In genomic region chr3:122427857-122428471, GRCh38 we compare ENCODE assay signal across 14 cellular contexts. TPM values are rescaled to one million over a fixed set of nuclear protein-coding genes. Genes with fewer than 3 reads are reported as not detected.
A peak's percentile ranks its signal among the peaks of the same experiment; 100 is the strongest.
DNase-seq lines count a peak whose midpoint lies in the region; ATAC-seq and TF ChIP-seq lines count a peak whose summit lies in the region.
"Had no signal": no experiment of that assay in that cellular context is flagged by ENCODE, and none has a peak within 500 bp of the region (broad histone marks: within the 10 kb centered on the region; RNA-seq: fewer than 3 reads in every experiment).

No MANE protein-coding gene starts in this region.

- intact Hi-C loops in right cardiac atrium (cut with DNase I) (no loop called here), stomach (cut with DNase I; ENCODE audit: low total_unique reads) (no loop called here)

- H3K4me3 Mint-ChIP-seq in T-cell (no peak overlapping the region), type B pancreatic cell (no peak overlapping the region)

- no peak for TF ChIP-seq EP300 in stomach (IDR thresholded peaks at IDR 0.05)

- DNase-seq in cardiac muscle cell (ENCODE audit: low read depth in 1 of 2, low spot score in 1 of 2) (no peak), right cardiac atrium (no peak), T-cell (no peak), epithelial cell of esophagus (ENCODE audit: low read depth) (peak; percentile 64), type B pancreatic cell (ENCODE audit: extremely low spot score, unreplicated experiment) (no peak), iPS-NIHi11 (ENCODE audit: low spot score) (no peak), stomach (no peak)
- DNase-seq: effector memory CD4-positive, alpha-beta T cell; gastrocnemius medialis; kidney; NCI-H2029; NCI-H69; Right ventricle myocardium superior had no signal

- H3K4me1 Mint-ChIP-seq in T-cell, result peaks cover 0 to 6% (median 6%) of the 10 kb centered on the region in 3 donors
- no peaks in the 10 kb centered on the region for H3K4me1 Mint-ChIP-seq in type B pancreatic cell (ENCODE audit: unreplicated experiment)

- H3K4me1 ChIP-seq in cardiac muscle cell (ENCODE audit: low read depth), result no peaks in the 10 kb centered on the region
- H3K4me1 ChIP-seq in right cardiac atrium (ENCODE audit: control insufficient read depth, insufficient read depth, low read length), result no peaks in the 10 kb centered on the region
- no peaks in the 10 kb centered on the region for H3K4me1 ChIP-seq in stomach
- H3K4me1 ChIP-seq: gastrocnemius medialis had no signal

- 83% methylated on average over 2 of the region's 2 CpGs for WGBS in right cardiac atrium
- 48 to 64% (median 59%) methylated on average over 2 of the region's 2 CpGs for WGBS in stomach, 5 donors

- H3K36me3 ChIP-seq in cardiac muscle cell (peaks cover 47% of the 10 kb centered on the region), stomach (peaks cover 22 to 88% (median 75%) of the 10 kb centered on the region in 4 donors)

- ATAC-seq in right cardiac atrium (no peak), T-cell (replicated peaks in 1 of 4) (no peak), GM21717 (IDR thresholded peaks at IDR 0.05; ENCODE audit: unreplicated experiment) (no peak)
- ATAC-seq: gastrocnemius medialis had no signal

- TF ChIP-seq CTCF in cardiac muscle cell (IDR thresholded peaks at IDR 0.05; ENCODE audit: low read depth, low read length) (no peak), epithelial cell of esophagus (IDR thresholded peaks at IDR 0.05; ENCODE audit: insufficient read depth, low read depth, low read length, missing control alignments) (no peak), type B pancreatic cell (conservative IDR thresholded peaks at IDR 0.05) (no peak), stomach (IDR thresholded peaks at IDR 0.05) (no peak)

- peak overlapping the region; percentile 44 to 71 for H3K27ac Mint-ChIP-seq in T-cell
- H3K27ac Mint-ChIP-seq in type B pancreatic cell, result peak overlapping the region; percentile 59

- peaks cover 68% of the 10 kb centered on the region for H3K36me3 Mint-ChIP-seq in T-cell
- H3K36me3 Mint-ChIP-seq in type B pancreatic cell, result peaks cover 42% of the 10 kb centered on the region

- H3K9me3 Mint-ChIP-seq in T-cell (peaks cover 0 to 7% (median 3%) of the 10 kb centered on the region in 3 donors), type B pancreatic cell (no peaks in the 10 kb centered on the region)

- POLR2A ChIA-PET in T-cell (lab: Charles Lee), result no interaction called here

- H3K27me3 Mint-ChIP-seq in T-cell (no peaks in the 10 kb centered on the region), type B pancreatic cell (no peaks in the 10 kb centered on the region)

- H3K27ac ChIP-seq in cardiac muscle cell (peak overlapping the region; percentile 40), right cardiac atrium (ENCODE audit: low read length) (no peak overlapping the region), stomach (no peak overlapping the region)
- H3K27ac ChIP-seq: gastrocnemius medialis had no signal

- TF ChIP-seq POLR2A in stomach (IDR thresholded peaks at IDR 0.05), result no peak

- H3K27me3 ChIP-seq in cardiac muscle cell (no peaks in the 10 kb centered on the region), right cardiac atrium (ENCODE audit: control insufficient read depth, insufficient read depth) (no peaks in the 10 kb centered on the region), stomach (no peaks in the 10 kb centered on the region)
- H3K27me3 ChIP-seq: gastrocnemius medialis had no signal

- CTCF ChIA-PET in T-cell (lab: Charles Lee), result no interaction called here

- H3K4me3 ChIP-seq in cardiac muscle cell, result no peak overlapping the region
- H3K4me3 ChIP-seq in right cardiac atrium (ENCODE audit: low read length), result no peak overlapping the region
- no peak overlapping the region for H3K4me3 ChIP-seq in epithelial cell of esophagus (ENCODE audit: low read length)
- H3K4me3 ChIP-seq in stomach, result no peak overlapping the region
- H3K4me3 ChIP-seq: gastrocnemius medialis had no signal

- H3K9me3 ChIP-seq in cardiac muscle cell (ENCODE audit: low read depth), result no peaks in the 10 kb centered on the region
- H3K9me3 ChIP-seq in right cardiac atrium (ENCODE audit: control insufficient read depth, low read length), result no peaks in the 10 kb centered on the region
- no peaks in the 10 kb centered on the region for H3K9me3 ChIP-seq in stomach
- H3K9me3 ChIP-seq: gastrocnemius medialis had no signal

RNA-seq across cellular contexts. Expression of gene WDR5B, which starts 12.1 kb away (rescaled TPM):
- total RNA-seq in cardiac muscle cell, result 3.1 and 4.9 TPM in 2 replicates
- 3.9 and 4.2 TPM in 2 replicates for polyA plus RNA-seq in cardiac muscle cell
- 1 to 10 TPM; 3.3 to 4.0 (median 3.8) TPM for total RNA-seq in right cardiac atrium
- 2.0 TPM for polyA plus RNA-seq in right cardiac atrium
- total RNA-seq in T-cell, result 10 to 100 TPM in 3 of 5 donors, 1 to 10 TPM in 2; 5.8 to 11.6 (median 10.0) TPM
- total RNA-seq in type B pancreatic cell (ENCODE audit: low replicate concordance), result 6.2 and 8.2 TPM in 2 replicates
- 1 to 10 TPM in 2 of 5 donors, under 1 TPM in 2, not detected in 1; under 0.01 to 4.6 (median 1.0) TPM for total RNA-seq in stomach
- 1 to 10 TPM; 1.7 to 4.0 (median 1.9) TPM for polyA plus RNA-seq in stomach

RNA-seq across cellular contexts. Expression of gene FAM162A, which starts 44.0 kb away (rescaled TPM):
- total RNA-seq in cardiac muscle cell (182 and 209 TPM in 2 replicates), right cardiac atrium (100 to 1,000 TPM; 134 to 174 (median 146) TPM), T-cell (10 to 100 TPM; 26.6 to 29.6 (median 28.1) TPM), type B pancreatic cell (ENCODE audit: low replicate concordance) (68.8 and 230 TPM in 2 replicates), stomach (100 to 1,000 TPM in 1 of 5 donors, 10 to 100 TPM in 4; 21.0 to 137 (median 25.8) TPM)
- polyA plus RNA-seq in cardiac muscle cell (613 and 642 TPM in 2 replicates), right cardiac atrium (300 TPM), stomach (100 to 1,000 TPM in 1 of 3 donors, 10 to 100 TPM in 2; 69.0 to 102 (median 69.5) TPM)

RNA-seq across cellular contexts. Expression of gene MIX23, which starts 44.9 kb away (rescaled TPM):
- total RNA-seq in cardiac muscle cell (54.8 and 60.7 TPM in 2 replicates), right cardiac atrium (10 to 100 TPM; 16.7 to 35.3 (median 22.8) TPM), T-cell (10 to 100 TPM; 15.7 to 27.3 (median 23.5) TPM), type B pancreatic cell (ENCODE audit: low replicate concordance) (39.8 and 44.9 TPM in 2 replicates), stomach (10 to 100 TPM in 3 of 5 donors, 1 to 10 TPM in 2; 3.5 to 44.3 (median 30.4) TPM)
- polyA plus RNA-seq in cardiac muscle cell (79.8 and 81.5 TPM in 2 replicates), right cardiac atrium (44.7 TPM), stomach (10 to 100 TPM; 30.5 to 35.6 (median 35.5) TPM)
